ENCODE assay signal across 1 cellular context in the genomic region with DNA sequence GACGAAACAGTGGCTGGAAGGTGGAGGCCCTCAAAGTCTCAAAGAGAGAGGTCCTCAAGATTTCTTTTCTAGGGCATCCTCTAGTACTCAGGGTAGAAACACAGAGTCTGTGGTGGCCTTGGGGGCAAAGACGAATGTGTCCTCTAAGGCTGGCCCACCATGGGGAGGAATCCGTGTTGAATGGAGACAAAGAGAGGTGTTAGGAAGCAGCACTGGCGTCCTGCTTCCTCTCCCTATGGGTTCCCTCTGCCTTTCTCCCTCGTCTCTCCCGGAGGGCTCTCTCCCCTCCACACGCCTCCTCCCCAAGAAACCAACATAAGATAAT.
TF ChIP-seq lines count a peak whose summit lies in the region.

No MANE protein-coding gene starts in this region.

TF ChIP-seq in HepG2, 621 proteins besides CTCF, POLR2A, EP300 and RAD21 (continued from another document):
- TF ChIP-seq, protein P1, sequence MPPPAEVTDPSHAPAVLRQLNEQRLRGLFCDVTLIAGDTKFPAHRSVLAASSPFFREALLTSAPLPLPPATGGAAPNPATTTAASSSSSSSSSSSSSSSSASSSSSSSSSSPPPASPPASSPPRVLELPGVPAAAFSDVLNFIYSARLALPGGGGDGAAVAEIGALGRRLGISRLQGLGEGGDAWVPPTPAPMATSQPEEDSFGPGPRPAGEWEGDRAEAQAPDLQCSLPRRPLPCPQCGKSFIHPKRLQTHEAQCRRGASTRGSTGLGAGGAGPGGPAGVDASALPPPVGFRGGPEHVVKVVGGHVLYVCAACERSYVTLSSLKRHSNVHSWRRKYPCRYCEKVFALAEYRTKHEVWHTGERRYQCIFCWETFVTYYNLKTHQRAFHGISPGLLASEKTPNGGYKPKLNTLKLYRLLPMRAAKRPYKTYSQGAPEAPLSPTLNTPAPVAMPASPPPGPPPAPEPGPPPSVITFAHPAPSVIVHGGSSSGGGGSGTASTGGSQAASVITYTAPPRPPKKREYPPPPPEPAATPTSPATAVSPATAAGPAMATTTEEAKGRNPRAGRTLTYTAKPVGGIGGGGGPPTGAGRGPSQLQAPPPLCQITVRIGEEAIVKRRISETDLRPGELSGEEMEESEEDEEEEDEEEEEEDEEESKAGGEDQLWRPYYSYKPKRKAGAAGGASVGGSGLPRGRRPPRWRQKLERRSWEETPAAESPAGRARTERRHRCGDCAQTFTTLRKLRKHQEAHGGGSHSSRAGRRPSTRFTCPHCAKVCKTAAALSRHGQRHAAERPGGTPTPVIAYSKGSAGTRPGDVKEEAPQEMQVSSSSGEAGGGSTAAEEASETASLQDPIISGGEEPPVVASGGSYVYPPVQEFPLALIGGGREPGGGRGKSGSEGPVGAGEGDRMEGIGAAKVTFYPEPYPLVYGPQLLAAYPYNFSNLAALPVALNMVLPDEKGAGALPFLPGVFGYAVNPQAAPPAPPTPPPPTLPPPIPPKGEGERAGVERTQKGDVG (CRISPR knock-in tag; IDR thresholded peaks at IDR 0.05; ENCODE audit: borderline replicate concordance) = peak; percentile 64; the same call in 1 of the 2 replicates
- TF ChIP-seq ZNF556 (CRISPR knock-in tag; IDR thresholded peaks at IDR 0.05; ENCODE audit: borderline replicate concordance) = no peak
- TF ChIP-seq, protein P2, sequence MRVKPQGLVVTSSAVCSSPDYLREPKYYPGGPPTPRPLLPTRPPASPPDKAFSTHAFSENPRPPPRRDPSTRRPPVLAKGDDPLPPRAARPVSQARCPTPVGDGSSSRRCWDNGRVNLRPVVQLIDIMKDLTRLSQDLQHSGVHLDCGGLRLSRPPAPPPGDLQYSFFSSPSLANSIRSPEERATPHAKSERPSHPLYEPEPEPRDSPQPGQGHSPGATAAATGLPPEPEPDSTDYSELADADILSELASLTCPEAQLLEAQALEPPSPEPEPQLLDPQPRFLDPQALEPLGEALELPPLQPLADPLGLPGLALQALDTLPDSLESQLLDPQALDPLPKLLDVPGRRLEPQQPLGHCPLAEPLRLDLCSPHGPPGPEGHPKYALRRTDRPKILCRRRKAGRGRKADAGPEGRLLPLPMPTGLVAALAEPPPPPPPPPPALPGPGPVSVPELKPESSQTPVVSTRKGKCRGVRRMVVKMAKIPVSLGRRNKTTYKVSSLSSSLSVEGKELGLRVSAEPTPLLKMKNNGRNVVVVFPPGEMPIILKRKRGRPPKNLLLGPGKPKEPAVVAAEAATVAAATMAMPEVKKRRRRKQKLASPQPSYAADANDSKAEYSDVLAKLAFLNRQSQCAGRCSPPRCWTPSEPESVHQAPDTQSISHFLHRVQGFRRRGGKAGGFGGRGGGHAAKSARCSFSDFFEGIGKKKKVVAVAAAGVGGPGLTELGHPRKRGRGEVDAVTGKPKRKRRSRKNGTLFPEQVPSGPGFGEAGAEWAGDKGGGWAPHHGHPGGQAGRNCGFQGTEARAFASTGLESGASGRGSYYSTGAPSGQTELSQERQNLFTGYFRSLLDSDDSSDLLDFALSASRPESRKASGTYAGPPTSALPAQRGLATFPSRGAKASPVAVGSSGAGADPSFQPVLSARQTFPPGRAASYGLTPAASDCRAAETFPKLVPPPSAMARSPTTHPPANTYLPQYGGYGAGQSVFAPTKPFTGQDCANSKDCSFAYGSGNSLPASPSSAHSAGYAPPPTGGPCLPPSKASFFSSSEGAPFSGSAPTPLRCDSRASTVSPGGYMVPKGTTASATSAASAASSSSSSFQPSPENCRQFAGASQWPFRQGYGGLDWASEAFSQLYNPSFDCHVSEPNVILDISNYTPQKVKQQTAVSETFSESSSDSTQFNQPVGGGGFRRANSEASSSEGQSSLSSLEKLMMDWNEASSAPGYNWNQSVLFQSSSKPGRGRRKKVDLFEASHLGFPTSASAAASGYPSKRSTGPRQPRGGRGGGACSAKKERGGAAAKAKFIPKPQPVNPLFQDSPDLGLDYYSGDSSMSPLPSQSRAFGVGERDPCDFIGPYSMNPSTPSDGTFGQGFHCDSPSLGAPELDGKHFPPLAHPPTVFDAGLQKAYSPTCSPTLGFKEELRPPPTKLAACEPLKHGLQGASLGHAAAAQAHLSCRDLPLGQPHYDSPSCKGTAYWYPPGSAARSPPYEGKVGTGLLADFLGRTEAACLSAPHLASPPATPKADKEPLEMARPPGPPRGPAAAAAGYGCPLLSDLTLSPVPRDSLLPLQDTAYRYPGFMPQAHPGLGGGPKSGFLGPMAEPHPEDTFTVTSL (CRISPR knock-in tag; IDR thresholded peaks at IDR 0.05; ENCODE audit: borderline replicate concordance) = no peak
- TF ChIP-seq, protein P3, sequence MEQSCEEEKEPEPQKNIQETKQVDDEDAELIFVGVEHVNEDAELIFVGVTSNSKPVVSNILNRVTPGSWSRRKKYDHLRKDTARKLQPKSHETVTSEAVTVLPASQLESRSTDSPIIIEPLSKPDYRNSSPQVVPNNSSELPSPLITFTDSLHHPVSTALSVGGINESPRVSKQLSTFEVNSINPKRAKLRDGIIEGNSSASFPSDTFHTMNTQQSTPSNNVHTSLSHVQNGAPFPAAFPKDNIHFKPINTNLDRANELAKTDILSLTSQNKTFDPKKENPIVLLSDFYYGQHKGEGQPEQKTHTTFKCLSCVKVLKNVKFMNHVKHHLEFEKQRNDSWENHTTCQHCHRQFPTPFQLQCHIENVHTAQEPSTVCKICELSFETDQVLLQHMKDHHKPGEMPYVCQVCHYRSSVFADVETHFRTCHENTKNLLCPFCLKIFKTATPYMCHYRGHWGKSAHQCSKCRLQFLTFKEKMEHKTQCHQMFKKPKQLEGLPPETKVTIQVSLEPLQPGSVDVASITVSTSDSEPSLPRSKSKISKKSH (CRISPR knock-in tag; IDR thresholded peaks at IDR 0.05; ENCODE audit: borderline replicate concordance) = no peak
- TF ChIP-seq TCF12 (IDR thresholded peaks at IDR 0.05) = no peak
- no peak for TF ChIP-seq TCF12 (CRISPR knock-in tag; IDR thresholded peaks at IDR 0.05)
- TF ChIP-seq, protein P4, sequence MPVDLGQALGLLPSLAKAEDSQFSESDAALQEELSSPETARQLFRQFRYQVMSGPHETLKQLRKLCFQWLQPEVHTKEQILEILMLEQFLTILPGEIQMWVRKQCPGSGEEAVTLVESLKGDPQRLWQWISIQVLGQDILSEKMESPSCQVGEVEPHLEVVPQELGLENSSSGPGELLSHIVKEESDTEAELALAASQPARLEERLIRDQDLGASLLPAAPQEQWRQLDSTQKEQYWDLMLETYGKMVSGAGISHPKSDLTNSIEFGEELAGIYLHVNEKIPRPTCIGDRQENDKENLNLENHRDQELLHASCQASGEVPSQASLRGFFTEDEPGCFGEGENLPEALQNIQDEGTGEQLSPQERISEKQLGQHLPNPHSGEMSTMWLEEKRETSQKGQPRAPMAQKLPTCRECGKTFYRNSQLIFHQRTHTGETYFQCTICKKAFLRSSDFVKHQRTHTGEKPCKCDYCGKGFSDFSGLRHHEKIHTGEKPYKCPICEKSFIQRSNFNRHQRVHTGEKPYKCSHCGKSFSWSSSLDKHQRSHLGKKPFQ (CRISPR knock-in tag; IDR thresholded peaks at IDR 0.05; ENCODE audit: insufficient replicate concordance) = no peak
- TF ChIP-seq AGO1 (IDR thresholded peaks at IDR 0.05; ENCODE audit: low read depth, low read length, poor library complexity, severe bottlenecking) = no peak
- TF ChIP-seq ZNF260 (CRISPR knock-in tag; IDR thresholded peaks at IDR 0.05; ENCODE audit: borderline replicate concordance, low read depth) = no peak
- TF ChIP-seq HNRNPH1 (optimal IDR thresholded peaks at IDR 0.05; ENCODE audit: low read depth, low read length) = no peak
- TF ChIP-seq, protein P5, sequence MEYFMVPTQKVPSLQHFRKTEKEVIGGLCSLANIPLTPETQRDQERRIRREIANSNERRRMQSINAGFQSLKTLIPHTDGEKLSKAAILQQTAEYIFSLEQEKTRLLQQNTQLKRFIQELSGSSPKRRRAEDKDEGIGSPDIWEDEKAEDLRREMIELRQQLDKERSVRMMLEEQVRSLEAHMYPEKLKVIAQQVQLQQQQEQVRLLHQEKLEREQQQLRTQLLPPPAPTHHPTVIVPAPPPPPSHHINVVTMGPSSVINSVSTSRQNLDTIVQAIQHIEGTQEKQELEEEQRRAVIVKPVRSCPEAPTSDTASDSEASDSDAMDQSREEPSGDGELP (IDR thresholded peaks at IDR 0.05; ENCODE audit: borderline replicate concordance, low read depth) = no peak
- 0 out of 2 replicates have a peak, but pooled peaks have one; percentile 50 for TF ChIP-seq ZNF136 (CRISPR knock-in tag; IDR thresholded peaks at IDR 0.05; ENCODE audit: low read depth)
- TF ChIP-seq, protein P6, sequence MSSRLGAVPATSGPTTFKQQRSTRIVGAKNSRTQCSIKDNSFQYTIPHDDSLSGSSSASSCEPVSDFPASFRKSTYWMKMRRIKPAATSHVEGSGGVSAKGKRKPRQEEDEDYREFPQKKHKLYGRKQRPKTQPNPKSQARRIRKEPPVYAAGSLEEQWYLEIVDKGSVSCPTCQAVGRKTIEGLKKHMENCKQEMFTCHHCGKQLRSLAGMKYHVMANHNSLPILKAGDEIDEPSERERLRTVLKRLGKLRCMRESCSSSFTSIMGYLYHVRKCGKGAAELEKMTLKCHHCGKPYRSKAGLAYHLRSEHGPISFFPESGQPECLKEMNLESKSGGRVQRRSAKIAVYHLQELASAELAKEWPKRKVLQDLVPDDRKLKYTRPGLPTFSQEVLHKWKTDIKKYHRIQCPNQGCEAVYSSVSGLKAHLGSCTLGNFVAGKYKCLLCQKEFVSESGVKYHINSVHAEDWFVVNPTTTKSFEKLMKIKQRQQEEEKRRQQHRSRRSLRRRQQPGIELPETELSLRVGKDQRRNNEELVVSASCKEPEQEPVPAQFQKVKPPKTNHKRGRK (CRISPR knock-in tag; IDR thresholded peaks at IDR 0.05) = no peak
